ENCODE assay signal across 1 cellular context in the genomic region with DNA sequence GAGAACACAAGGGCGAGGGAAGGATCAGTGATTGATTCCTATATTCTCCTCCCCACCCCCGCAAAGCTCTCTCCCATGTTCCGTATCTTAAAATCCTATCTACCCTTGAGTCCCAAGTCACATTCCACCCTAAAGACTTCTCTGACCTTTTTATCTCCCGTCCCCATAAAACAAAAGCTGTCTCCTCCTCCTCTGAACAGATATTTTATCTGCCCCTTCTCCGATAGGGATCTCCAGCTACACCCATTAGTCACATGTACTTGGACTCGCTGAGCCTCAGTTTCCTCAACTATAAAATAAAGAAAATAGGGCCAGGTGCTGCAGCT.
A peak's percentile ranks its signal among the peaks of the same experiment; 100 is the strongest.
TF ChIP-seq lines count a peak whose summit lies in the region.

No MANE protein-coding gene starts in this region.

TF ChIP-seq in K562, 482 proteins besides CTCF, POLR2A, EP300 and RAD21:
- TF ChIP-seq ZNF274 (IDR thresholded peaks at IDR 0.05; ENCODE audit: borderline replicate concordance, low read depth, low read length) (no peak), FOXK2 (conservative IDR thresholded peaks at IDR 0.05 in 1 of 2, IDR thresholded peaks at IDR 0.05 in 1 of 2; ENCODE audit: low read depth in 2 of 2) (peak in 1 of 2 experiments; percentile 1; a peak in 1 of 4 replicates), FOSL1 (tag; conservative IDR thresholded peaks at IDR 0.05) (peak; percentile 45; the same call in 1 of the 2 replicates), GTF2F1 (IDR thresholded peaks at IDR 0.05; ENCODE audit: low read depth, low read length) (no peak), FOXJ2 (tag; IDR thresholded peaks at IDR 0.05) (peak; percentile 70), ARID1B (IDR thresholded peaks at IDR 0.05) (peak; percentile 21; the same call in 1 of the 2 replicates), TEAD1 (CRISPR knock-in tag; IDR thresholded peaks at IDR 0.05) (peak in 1 of 2 experiments; percentile 55; a peak in 1 of 4 replicates), TBL1XR1 (IDR thresholded peaks at IDR 0.05; ENCODE audit: low read length in 2 of 2) (no peak), NR2C2 (CRISPR knock-in tag; IDR thresholded peaks at IDR 0.05) (no peak), NR2C2 (tag; IDR thresholded peaks at IDR 0.05) (peak; percentile 58), ESRRA (IDR thresholded peaks at IDR 0.05; ENCODE audit: borderline replicate concordance, low read depth) (peak; percentile 75), RCOR1 (IDR thresholded peaks at IDR 0.05; ENCODE audit: borderline replicate concordance in 1 of 2, low read depth in 2 of 2, low read length in 2 of 2) (peak in 1 of 2 experiments; percentile 18; a peak in 1 of 4 replicates), SOX6 (IDR thresholded peaks at IDR 0.05) (peak; percentile 27; the same call in 1 of the 2 replicates), MEIS2 (IDR thresholded peaks at IDR 0.05; ENCODE audit: partially characterized antibody) (peak; percentile 31), MAFK (IDR thresholded peaks at IDR 0.05; ENCODE audit: low read length) (no peak)
- TF ChIP-seq, protein P1, sequence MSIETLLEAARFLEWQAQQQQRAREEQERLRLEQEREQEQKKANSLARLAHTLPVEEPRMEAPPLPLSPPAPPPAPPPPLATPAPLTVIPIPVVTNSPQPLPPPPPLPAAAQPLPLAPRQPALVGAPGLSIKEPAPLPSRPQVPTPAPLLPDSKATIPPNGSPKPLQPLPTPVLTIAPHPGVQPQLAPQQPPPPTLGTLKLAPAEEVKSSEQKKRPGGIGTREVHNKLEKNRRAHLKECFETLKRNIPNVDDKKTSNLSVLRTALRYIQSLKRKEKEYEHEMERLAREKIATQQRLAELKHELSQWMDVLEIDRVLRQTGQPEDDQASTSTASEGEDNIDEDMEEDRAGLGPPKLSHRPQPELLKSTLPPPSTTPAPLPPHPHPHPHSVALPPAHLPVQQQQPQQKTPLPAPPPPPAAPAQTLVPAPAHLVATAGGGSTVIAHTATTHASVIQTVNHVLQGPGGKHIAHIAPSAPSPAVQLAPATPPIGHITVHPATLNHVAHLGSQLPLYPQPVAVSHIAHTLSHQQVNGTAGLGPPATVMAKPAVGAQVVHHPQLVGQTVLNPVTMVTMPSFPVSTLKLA (conservative IDR thresholded peaks at IDR 0.05), result peak in 1 of 2 experiments; percentile 4; a peak in 1 of 4 replicates
- TF ChIP-seq, protein P2, sequence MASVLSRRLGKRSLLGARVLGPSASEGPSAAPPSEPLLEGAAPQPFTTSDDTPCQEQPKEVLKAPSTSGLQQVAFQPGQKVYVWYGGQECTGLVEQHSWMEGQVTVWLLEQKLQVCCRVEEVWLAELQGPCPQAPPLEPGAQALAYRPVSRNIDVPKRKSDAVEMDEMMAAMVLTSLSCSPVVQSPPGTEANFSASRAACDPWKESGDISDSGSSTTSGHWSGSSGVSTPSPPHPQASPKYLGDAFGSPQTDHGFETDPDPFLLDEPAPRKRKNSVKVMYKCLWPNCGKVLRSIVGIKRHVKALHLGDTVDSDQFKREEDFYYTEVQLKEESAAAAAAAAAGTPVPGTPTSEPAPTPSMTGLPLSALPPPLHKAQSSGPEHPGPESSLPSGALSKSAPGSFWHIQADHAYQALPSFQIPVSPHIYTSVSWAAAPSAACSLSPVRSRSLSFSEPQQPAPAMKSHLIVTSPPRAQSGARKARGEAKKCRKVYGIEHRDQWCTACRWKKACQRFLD (CRISPR knock-in tag; IDR thresholded peaks at IDR 0.05), result peak; percentile 31; the same call in 1 of the 2 replicates
- TF ChIP-seq, protein P3, sequence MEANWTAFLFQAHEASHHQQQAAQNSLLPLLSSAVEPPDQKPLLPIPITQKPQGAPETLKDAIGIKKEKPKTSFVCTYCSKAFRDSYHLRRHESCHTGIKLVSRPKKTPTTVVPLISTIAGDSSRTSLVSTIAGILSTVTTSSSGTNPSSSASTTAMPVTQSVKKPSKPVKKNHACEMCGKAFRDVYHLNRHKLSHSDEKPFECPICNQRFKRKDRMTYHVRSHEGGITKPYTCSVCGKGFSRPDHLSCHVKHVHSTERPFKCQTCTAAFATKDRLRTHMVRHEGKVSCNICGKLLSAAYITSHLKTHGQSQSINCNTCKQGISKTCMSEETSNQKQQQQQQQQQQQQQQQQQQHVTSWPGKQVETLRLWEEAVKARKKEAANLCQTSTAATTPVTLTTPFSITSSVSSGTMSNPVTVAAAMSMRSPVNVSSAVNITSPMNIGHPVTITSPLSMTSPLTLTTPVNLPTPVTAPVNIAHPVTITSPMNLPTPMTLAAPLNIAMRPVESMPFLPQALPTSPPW (CRISPR knock-in tag; IDR thresholded peaks at IDR 0.05), result peak; percentile 16; the same call in 1 of the 2 replicates
- TF ChIP-seq, protein P4, sequence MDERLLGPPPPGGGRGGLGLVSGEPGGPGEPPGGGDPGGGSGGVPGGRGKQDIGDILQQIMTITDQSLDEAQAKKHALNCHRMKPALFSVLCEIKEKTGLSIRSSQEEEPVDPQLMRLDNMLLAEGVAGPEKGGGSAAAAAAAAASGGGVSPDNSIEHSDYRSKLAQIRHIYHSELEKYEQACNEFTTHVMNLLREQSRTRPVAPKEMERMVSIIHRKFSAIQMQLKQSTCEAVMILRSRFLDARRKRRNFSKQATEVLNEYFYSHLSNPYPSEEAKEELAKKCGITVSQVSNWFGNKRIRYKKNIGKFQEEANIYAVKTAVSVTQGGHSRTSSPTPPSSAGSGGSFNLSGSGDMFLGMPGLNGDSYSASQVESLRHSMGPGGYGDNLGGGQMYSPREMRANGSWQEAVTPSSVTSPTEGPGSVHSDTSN (CRISPR knock-in tag; IDR thresholded peaks at IDR 0.05; ENCODE audit: low read depth), result no peak
- TF ChIP-seq, protein P4 (tag; conservative IDR thresholded peaks at IDR 0.05; ENCODE audit: low read depth), result 0 out of 2 replicates have a peak, but pooled peaks have one; percentile 42
